In the genomic region with DNA sequence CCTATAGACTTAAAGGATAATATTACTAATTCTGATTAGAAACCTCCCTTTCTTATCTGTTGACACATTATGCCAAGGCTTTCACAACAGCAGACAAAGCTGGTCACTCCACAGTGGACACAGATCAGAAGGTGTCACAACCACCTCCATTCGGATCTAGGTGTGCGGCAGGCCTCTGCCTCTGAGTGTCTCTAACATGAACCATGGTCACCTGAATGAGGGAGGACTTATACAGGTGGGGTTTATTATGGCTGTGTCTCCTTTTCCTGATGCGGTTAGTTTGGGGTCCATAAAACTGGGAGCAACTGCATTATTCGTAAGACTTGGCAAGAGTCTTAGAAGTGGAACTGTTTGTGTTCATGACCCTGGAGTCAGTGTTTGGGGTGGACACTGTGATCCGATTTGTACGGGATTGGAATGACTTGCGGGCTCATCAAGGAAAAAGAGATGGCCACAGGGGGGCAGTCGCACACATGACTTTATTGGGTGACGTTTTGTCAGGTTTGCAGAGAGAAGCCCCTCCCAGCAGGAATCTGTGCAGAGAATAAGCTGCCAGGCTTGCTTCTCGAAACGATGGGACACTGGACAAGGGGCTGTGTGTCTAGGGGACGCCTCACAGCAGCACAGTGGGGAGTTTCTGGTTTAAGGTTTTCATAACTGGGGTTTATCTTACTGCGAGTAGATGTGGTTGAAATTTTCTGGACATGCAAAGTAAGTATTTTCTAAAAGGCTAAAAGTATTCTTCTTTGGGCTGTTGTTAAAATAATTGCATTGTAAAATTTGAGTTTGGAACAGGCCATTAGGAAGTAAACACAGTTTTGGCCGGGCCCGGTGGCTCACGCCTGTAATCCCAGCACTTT, we compare ENCODE assay signal across 8 cellular contexts.
DNase-seq lines count a peak whose midpoint lies in the region; ATAC-seq and TF ChIP-seq lines count a peak whose summit lies in the region.

No MANE protein-coding gene starts in this region.

- H3K4me3 Mint-ChIP-seq in activated naive CD4-positive, alpha-beta T cell treated with anti-CD3 and anti-CD28 coated beads, Interleukin-2, amount 10 ng/mL, durations not matched to agents 7 days and 5 days, result no peak overlapping the region

- intact Hi-C loops in heart right ventricle (cut with DNase I), result loop anchor here in 9 of 10 donors (1.0 to 10.0 kb wide), 6 partner anchors 139 to 585 kb away; no protein-coding TSS in a partner anchor

- peak; percentile 65 for DNase-seq in GM10248 (ENCODE audit: extremely low spot score)
- peak; percentile 58 for DNase-seq in KG1 (lab: John Stamatoyannopoulos, UW)
- DNase-seq in RWPE1 (ENCODE audit: low spot score), result peak; percentile 46
- DNase-seq in activated naive CD4-positive, alpha-beta T cell treated with anti-CD3 and anti-CD28 coated beads, Interleukin-2, amount 10 ng/mL, durations not matched to agents 7 days and 5 days, result peak; percentile 75
- DNase-seq in heart right ventricle, result peak; percentile 49 to 56
- DNase-seq in putamen (ENCODE audit: low spot score), result peak; percentile 52

- H3K27ac ChIP-seq in RWPE1, result no peak overlapping the region
- no peak overlapping the region for H3K27ac ChIP-seq in heart right ventricle

- CTCF ChIA-PET in GM10248 (lab: Yijun Ruan, JAX), result interaction anchor here (0.9 to 3.6 kb wide), 10 partner anchors 10 to 585 kb away, joined by 3 to 27 read pairs (median 4); no protein-coding TSS in a partner anchor
- CTCF ChIA-PET in RWPE1 (lab: Yijun Ruan, JAX), result no interaction called here
- CTCF ChIA-PET in activated naive CD4-positive, alpha-beta T cell treated with anti-CD3 and anti-CD28 coated beads, Interleukin-2, amount 10 ng/mL, durations not matched to agents 7 days and 5 days (lab: Charles Lee), result interaction anchor here (0.7 to 4.2 kb wide), 10 partner anchors 32 to 889 kb away, joined by 3 to 51 read pairs (median 4); no protein-coding TSS in a partner anchor

- TF ChIP-seq CTCF in GM10248 (IDR thresholded peaks at IDR 0.05; ENCODE audit: control extremely low read depth, extremely low read depth, low read depth, missing control alignments) (peak; percentile 54), RWPE1 (conservative IDR thresholded peaks at IDR 0.05; ENCODE audit: low read depth) (peak; percentile 65), heart right ventricle (IDR thresholded peaks at IDR 0.05) (peak; percentile 35 to 68 (median 64))

- H3K27ac Mint-ChIP-seq in activated naive CD4-positive, alpha-beta T cell treated with anti-CD3 and anti-CD28 coated beads, Interleukin-2, amount 10 ng/mL, durations not matched to agents 7 days and 5 days, result no peak overlapping the region

- no peak overlapping the region for H3K4me3 ChIP-seq in heart right ventricle

- H3K4me1 ChIP-seq in heart right ventricle, result no peaks in the 10 kb centered on the region

- H3K4me1 Mint-ChIP-seq in activated naive CD4-positive, alpha-beta T cell treated with anti-CD3 and anti-CD28 coated beads, Interleukin-2, amount 10 ng/mL, durations not matched to agents 7 days and 5 days, result no peaks in the 10 kb centered on the region

- H3K27me3 ChIP-seq in heart right ventricle, result peaks cover 0 to 79% (median 69%) of the 10 kb centered on the region in 7 donors

- no peaks in the 10 kb centered on the region for H3K36me3 ChIP-seq in heart right ventricle

- 29 to 32% methylated on average over 16 of the region's 16 CpGs for WGBS in heart right ventricle, 2 donors

- POLR2A ChIA-PET in GM10248 (lab: Yijun Ruan, JAX), result no interaction called here
- POLR2A ChIA-PET in RWPE1 (lab: Yijun Ruan, JAX; ENCODE audit: low non-redundant PET), result no interaction called here

- H3K36me3 Mint-ChIP-seq in activated naive CD4-positive, alpha-beta T cell treated with anti-CD3 and anti-CD28 coated beads, Interleukin-2, amount 10 ng/mL, durations not matched to agents 7 days and 5 days, result no peaks in the 10 kb centered on the region

- no peaks in the 10 kb centered on the region for H3K9me3 Mint-ChIP-seq in activated naive CD4-positive, alpha-beta T cell treated with anti-CD3 and anti-CD28 coated beads, Interleukin-2, amount 10 ng/mL, durations not matched to agents 7 days and 5 days

- ATAC-seq in heart right ventricle, result peak in 3 of 8 donors; percentile 38 to 70 (median 56)
- no peak for ATAC-seq in HG02571 (IDR thresholded peaks at IDR 0.05; ENCODE audit: unreplicated experiment)
- no peak for ATAC-seq in HG03135 (IDR thresholded peaks at IDR 0.05; ENCODE audit: unreplicated experiment)

- H3K27me3 Mint-ChIP-seq in activated naive CD4-positive, alpha-beta T cell treated with anti-CD3 and anti-CD28 coated beads, Interleukin-2, amount 10 ng/mL, durations not matched to agents 7 days and 5 days, result peaks cover 46% of the 10 kb centered on the region

- no peaks in the 10 kb centered on the region for H3K9me3 ChIP-seq in heart right ventricle
